ENCODE assay signal across 14 cellular contexts in the genomic region with DNA sequence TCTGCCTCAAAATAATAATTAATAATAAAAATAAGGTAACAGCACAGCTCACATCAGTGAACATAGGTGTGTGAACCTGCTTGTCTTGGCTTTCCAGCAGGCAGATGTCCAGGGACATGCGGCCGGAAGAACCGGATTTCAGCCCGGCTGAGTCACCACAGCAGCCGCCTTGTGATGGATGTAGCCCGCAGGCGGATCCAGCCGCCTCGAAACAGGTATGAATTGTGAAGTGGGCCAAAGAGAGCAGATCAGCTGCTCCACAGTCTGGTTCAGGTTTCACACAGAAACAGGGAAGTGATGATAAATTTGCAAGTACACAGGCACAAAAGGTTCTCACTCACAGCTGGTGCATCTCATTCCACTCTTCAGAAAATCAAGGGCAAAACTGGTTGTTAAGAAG. TPM values are rescaled to one million over a fixed set of nuclear protein-coding genes. Genes with fewer than 3 reads are reported as not detected.
A peak's percentile ranks its signal among the peaks of the same experiment; 100 is the strongest.
DNase-seq lines count a peak whose midpoint lies in the region; ATAC-seq and TF ChIP-seq lines count a peak whose summit lies in the region.
"Had no signal": no experiment of that assay in that cellular context is flagged by ENCODE, and none has a peak within 500 bp of the region (broad histone marks: within the 10 kb centered on the region; RNA-seq: fewer than 3 reads in every experiment).

No MANE protein-coding gene starts in this region.

- H3K9me3 Mint-ChIP-seq in MCF 10A (ENCODE audit: unreplicated experiment) (no peaks in the 10 kb centered on the region), nephron progenitor cell (peaks cover 16% of the 10 kb centered on the region)
- no peaks in the 10 kb centered on the region for H3K9me3 Mint-ChIP-seq in activated CD4-positive, alpha-beta memory T cell treated with anti-CD3 and anti-CD28 coated beads, Interleukin-2, amount 10 ng/mL, durations not matched to agents 7 days and 5 days

- no peak overlapping the region for H3K4me3 Mint-ChIP-seq in MCF 10A (ENCODE audit: unreplicated experiment)
- no peak overlapping the region for H3K4me3 Mint-ChIP-seq in nephron progenitor cell
- no peak overlapping the region for H3K4me3 Mint-ChIP-seq in activated CD4-positive, alpha-beta memory T cell treated with anti-CD3 and anti-CD28 coated beads, Interleukin-2, amount 10 ng/mL, durations not matched to agents 7 days and 5 days
- H3K4me3 Mint-ChIP-seq: naive B cell; stimulated activated naive CD8-positive, alpha-beta T cell treated with anti-CD3 and anti-CD28 coated beads, Interleukin-15, Interleukin-2, amounts not matched to agents 100 ng/mL and 50 ng/mL, for 24 hours had no signal

- no peaks in the 10 kb centered on the region for H3K36me3 Mint-ChIP-seq in MCF 10A (ENCODE audit: insufficient read depth, unreplicated experiment)
- H3K36me3 Mint-ChIP-seq in nephron progenitor cell (ENCODE audit: low read depth): no peaks in the 10 kb centered on the region
- H3K36me3 Mint-ChIP-seq in activated CD4-positive, alpha-beta memory T cell treated with anti-CD3 and anti-CD28 coated beads, Interleukin-2, amount 10 ng/mL, durations not matched to agents 7 days and 5 days (ENCODE audit: low read depth): no peaks in the 10 kb centered on the region
- H3K36me3 Mint-ChIP-seq: naive B cell had no signal

- H3K27me3 Mint-ChIP-seq in MCF 10A (ENCODE audit: insufficient read depth, unreplicated experiment) (no peaks in the 10 kb centered on the region), nephron progenitor cell (ENCODE audit: low read depth, poor library complexity) (peaks cover 13% of the 10 kb centered on the region)
- H3K27me3 Mint-ChIP-seq in activated CD4-positive, alpha-beta memory T cell treated with anti-CD3 and anti-CD28 coated beads, Interleukin-2, amount 10 ng/mL, durations not matched to agents 7 days and 5 days: no peaks in the 10 kb centered on the region
- H3K27me3 Mint-ChIP-seq: naive B cell had no signal

- H3K27ac Mint-ChIP-seq in MCF 10A (ENCODE audit: low read depth, unreplicated experiment) (no peak overlapping the region), nephron progenitor cell (no peak overlapping the region)
- no peak overlapping the region for H3K27ac Mint-ChIP-seq in activated CD4-positive, alpha-beta memory T cell treated with anti-CD3 and anti-CD28 coated beads, Interleukin-2, amount 10 ng/mL, durations not matched to agents 7 days and 5 days
- H3K27ac Mint-ChIP-seq: naive B cell; stimulated activated naive CD8-positive, alpha-beta T cell treated with anti-CD3 and anti-CD28 coated beads, Interleukin-15, Interleukin-2, amounts not matched to agents 100 ng/mL and 50 ng/mL, for 24 hours had no signal

- peaks cover 0 to 3% (median 0%) of the 10 kb centered on the region in 4 donors for H3K4me1 ChIP-seq in tibial artery

- no peaks in the 10 kb centered on the region for H3K36me3 ChIP-seq in tibial artery
- H3K36me3 ChIP-seq: BLaER1 had no signal

- CTCF ChIA-PET in MCF 10A (lab: Yijun Ruan, JAX): interaction anchor here (0.6 to 1.9 kb wide), 3 partner anchors 37 to 625 kb away, joined by 4 to 7 read pairs (median 4); no protein-coding TSS in a partner anchor
- CTCF ChIA-PET in activated CD4-positive, alpha-beta memory T cell treated with anti-CD3 and anti-CD28 coated beads, Interleukin-2, amount 10 ng/mL, durations not matched to agents 7 days and 5 days (lab: Charles Lee): interaction anchor here (1.0 kb wide), 1 partner anchor 19 kb away, joined by 3 read pairs; no protein-coding TSS in a partner anchor

- intact Hi-C loops in MCF 10A (cut with micrococcal nuclease) (no loop called here), tibial artery (cut with DNase I; ENCODE audit: low total_unique reads) (no loop called here)

- TF ChIP-seq CTCF in MCF 10A (IDR thresholded peaks at IDR 0.05; ENCODE audit: unreplicated experiment): no peak
- no peak for TF ChIP-seq CTCF in nephron progenitor cell (IDR thresholded peaks at IDR 0.05)
- TF ChIP-seq CTCF in tibial artery (IDR thresholded peaks at IDR 0.05): no peak

- BruUV-seq in MCF 10A (replicated peaks; lab: Mats Ljungman, UMichigan): no TSS peak

- POLR2A ChIA-PET in MCF 10A (lab: Yijun Ruan, JAX): interaction anchor here (0.9 kb wide), 1 partner anchor 1506 kb away, joined by 3 read pairs; no protein-coding TSS in a partner anchor
- POLR2A ChIA-PET in activated CD4-positive, alpha-beta memory T cell treated with anti-CD3 and anti-CD28 coated beads, Interleukin-2, amount 10 ng/mL, durations not matched to agents 7 days and 5 days (lab: Charles Lee): no interaction called here

- DNase-seq in DMS79 treated with DMSO at 0.1 percent for 48 hours (lab: John Stamatoyannopoulos, UW) (peak; percentile 97), NCI-H2107 (lab: John Stamatoyannopoulos, UW) (peak; percentile 62), MCF 10A (ENCODE audit: unreplicated experiment) (peak; percentile 90), nephron progenitor cell (peak; percentile 4), substantia nigra (lab: John Stamatoyannopoulos, UW) (no peak), tibial artery (no peak)
- DNase-seq in activated CD4-positive, alpha-beta memory T cell treated with anti-CD3 and anti-CD28 coated beads, Interleukin-2, amount 10 ng/mL, durations not matched to agents 7 days and 5 days: no peak
- DNase-seq: activated CD4-positive, alpha-beta T cell treated with anti-CD3 and anti-CD28 coated beads for 1 hour; dorsolateral prefrontal cortex; hippocampal formation; naive B cell had no signal

- no peaks in the 10 kb centered on the region for H3K9me3 ChIP-seq in tibial artery

- H3K27me3 ChIP-seq in tibial artery: no peaks in the 10 kb centered on the region
- H3K27me3 ChIP-seq: BLaER1 had no signal

- no peak for ATAC-seq in GM18870 (IDR thresholded peaks at IDR 0.05; ENCODE audit: unreplicated experiment)

- peaks cover 10% of the 10 kb centered on the region for H3K4me1 Mint-ChIP-seq in MCF 10A (ENCODE audit: insufficient read depth, unreplicated experiment)
- H3K4me1 Mint-ChIP-seq in nephron progenitor cell: no peaks in the 10 kb centered on the region
- no peaks in the 10 kb centered on the region for H3K4me1 Mint-ChIP-seq in activated CD4-positive, alpha-beta memory T cell treated with anti-CD3 and anti-CD28 coated beads, Interleukin-2, amount 10 ng/mL, durations not matched to agents 7 days and 5 days
- H3K4me1 Mint-ChIP-seq: naive B cell had no signal

- no peak overlapping the region for H3K4me3 ChIP-seq in tibial artery
- H3K4me3 ChIP-seq: BLaER1, dorsolateral prefrontal cortex had no signal

- no peak overlapping the region for H3K27ac ChIP-seq in substantia nigra (ENCODE audit: low read depth, low read length, poor library complexity, severe bottlenecking)
- no peak overlapping the region for H3K27ac ChIP-seq in tibial artery
- H3K27ac ChIP-seq: BLaER1, dorsolateral prefrontal cortex had no signal

RNA-seq across cellular contexts. Expression of a gene that starts 55.1 kb away (rescaled TPM):
- total RNA-seq in MCF 10A (2022): not detected in 2 replicates
- not detected for total RNA-seq in activated CD4-positive, alpha-beta memory T cell treated with anti-CD3 and anti-CD28 coated beads, Interleukin-2, amount 10 ng/mL, durations not matched to agents 7 days and 5 days

Comparison
In these comparisons a context has a peak if more than half of its experiments do, and no peak if none do; other contexts are left out.
1. DNase-seq: peak in DMS79 treated with DMSO at 0.1 percent for 48 hours (single experiment), NCI-H2107 (single experiment), MCF 10A (single experiment) and nephron progenitor cell (single experiment); none in substantia nigra (0 of 49), activated CD4-positive, alpha-beta memory T cell treated with anti-CD3 and anti-CD28 coated beads, Interleukin-2, amount 10 ng/mL, durations not matched to agents 7 days and 5 days (single experiment) and tibial artery (0 of 2).